In genomic region chr16:4640572-4641305, GRCh38 we compare ENCODE assay signal across 14 cellular contexts. TPM values are rescaled to one million over a fixed set of nuclear protein-coding genes. Genes with fewer than 3 reads are reported as not detected.
A peak's percentile ranks its signal among the peaks of the same experiment; 100 is the strongest.
DNase-seq lines count a peak whose midpoint lies in the region; ATAC-seq, FAIRE-seq and TF ChIP-seq lines count a peak whose summit lies in the region.
"Had no signal": no experiment of that assay in that cellular context is flagged by ENCODE, and none has a peak within 500 bp of the region (broad histone marks: within the 10 kb centered on the region; RNA-seq: fewer than 3 reads in every experiment).

No MANE protein-coding gene starts in this region.

- H3K36me3 ChIP-seq in BLaER1 (peaks cover 60% of the 10 kb centered on the region), GM23338 (ENCODE audit: insufficient read depth) (no peaks in the 10 kb centered on the region), H1 (ENCODE audit: control insufficient read depth in 2 of 4, insufficient read depth in 4 of 4, low read length in 3 of 4) (peaks cover 0 to 2% (median 0%) of the 10 kb centered on the region in 4 experiments; a peak in 2 of 8 replicates), neutrophil (peaks cover 39% of the 10 kb centered on the region)

- no peaks in the 10 kb centered on the region for H3K27me3 ChIP-seq in BLaER1
- no peaks in the 10 kb centered on the region for H3K27me3 ChIP-seq in GM23338 (ENCODE audit: insufficient read depth)
- no peaks in the 10 kb centered on the region; a peak in 1 of 7 replicates for H3K27me3 ChIP-seq in H1 (replicated peaks in 1 of 4; ENCODE audit: control insufficient read depth in 3 of 4, extremely low read depth in 1 of 4, insufficient read depth in 3 of 4, low read length in 3 of 4)
- H3K27me3 ChIP-seq in neutrophil: no peaks in the 10 kb centered on the region

- no peaks in the 10 kb centered on the region for H3K23me2 ChIP-seq in H1 (ENCODE audit: low read depth, low read length)

- no peaks in the 10 kb centered on the region; the same call in 1 of the 3 replicates for H3K36me3 Mint-ChIP-seq in GM23338 (ENCODE audit: low read depth)

- no peak for TF ChIP-seq POLR2A in H1 (IDR thresholded peaks at IDR 0.05; ENCODE audit: control extremely low read depth in 1 of 2, low read depth in 2 of 2, low read length in 2 of 2)

- no peak overlapping the region for H2AK5ac ChIP-seq in H1 (ENCODE audit: low read depth, low read length)

- H3K9ac ChIP-seq in BLaER1 (no peak overlapping the region), H1 (replicated peaks in 1 of 4; ENCODE audit: extremely low read depth in 1 of 4, low read depth in 3 of 4, low read length in 3 of 4) (no peak overlapping the region)

- peaks cover 21% of the 10 kb centered on the region for H3K79me1 ChIP-seq in H1 (ENCODE audit: low read depth, low read length)

- no peak overlapping the region for H3K4me3 ChIP-seq in BLaER1
- H3K4me3 ChIP-seq in GM23338: no peak overlapping the region
- no peak overlapping the region for H3K4me3 ChIP-seq in H1 (ENCODE audit: extremely low read depth in 1 of 4, insufficient read depth in 2 of 4, low read depth in 3 of 4, low read length in 4 of 4)
- H3K4me3 ChIP-seq in neutrophil (ENCODE audit: low read depth in 1 of 2, low read length in 1 of 2): no peak overlapping the region

- CTCF ChIA-PET in H1 (lab: Charles Lee; ENCODE audit: partially characterized antibody): interaction anchor here (0.6 to 5.3 kb wide), 6 partner anchors 10 to 59 kb away, joined by 3 to 18 read pairs (median 3); partner anchors contain the start of gene MGRN1

- 0 out of 2 replicates have a peak, but pooled peaks cover 2% of the 10 kb centered on the region for H3F3A ChIP-seq in GM23338 (replicated peaks; ENCODE audit: low read depth)

- H3K14ac ChIP-seq in H1 (ENCODE audit: insufficient read length): no peak overlapping the region

- no peak overlapping the region for H3K27ac ChIP-seq in BLaER1
- peak overlapping the region; percentile 74; the same call in 1 of the 2 replicates for H3K27ac ChIP-seq in GM23338 (ENCODE audit: low read depth)
- no peak overlapping the region for H3K27ac ChIP-seq in H1 (ENCODE audit: low read depth, low read length)
- peak overlapping the region; percentile 79 for H3K27ac ChIP-seq in neutrophil
- H3K27ac ChIP-seq: C4-2B, HL-60, WERI-Rb-1 had no signal

- H4K5ac ChIP-seq in H1 (ENCODE audit: insufficient read length, low read depth, low read length): no peak overlapping the region

- WGBS in H1 (ENCODE audit: extremely low coverage in 1 of 2, insufficient coverage in 1 of 2, insufficient read length in 1 of 2, insufficient replicate concordance in 2 of 2, low coverage in 1 of 2, low lambda C conversion rate in 2 of 2, missing lambda C conversion rate in 1 of 2), 2 experiments: 92% methylated on average over 18 of the region's 19 CpGs; no CpG with 5 or more reads in 1 of the 2 experiments

- H3K9me3 ChIP-seq in BLaER1 (no peaks in the 10 kb centered on the region), H1 (ENCODE audit: insufficient read depth in 2 of 2, low read depth in 1 of 2, low read length in 1 of 2) (no peaks in the 10 kb centered on the region), neutrophil (no peaks in the 10 kb centered on the region)

- H2BK20ac ChIP-seq in H1 (ENCODE audit: low read length): no peak overlapping the region

- DNase-seq in GM23338 (ENCODE audit: low spot score): no peak
- DNase-seq in H1 (ENCODE audit: low read depth in 1 of 2, low spot score in 2 of 2): no peak
- DNase-seq in midbrain (lab: John Stamatoyannopoulos, UW): no peak
- DNase-seq in HT-29 (ENCODE audit: low spot score): no peak
- DNase-seq in GM03348 (ENCODE audit: low spot score): no peak
- DNase-seq: dermis blood vessel endothelial cell; NCI-H2081; stimulated activated CD4-positive, alpha-beta T cell treated with anti-CD3 and anti-CD28 coated beads, Interleukin-1b, Interleukin-23, amount 100 ng/mL, for 48 hours; WERI-Rb-1 had no signal

- no peak overlapping the region; the same call in 1 of the 2 replicates for H2BK5ac ChIP-seq in H1 (ENCODE audit: low read depth, low read length)

- no peak overlapping the region for H3K4me3 Mint-ChIP-seq in GM23338

- no peak overlapping the region for H3K4ac ChIP-seq in H1 (replicated peaks; ENCODE audit: insufficient read length, low read depth, low read length)

- peaks cover 7% of the 10 kb centered on the region; the same call in 2 of the 3 replicates for H3K4me1 Mint-ChIP-seq in GM23338

- peaks cover 19% of the 10 kb centered on the region for H3K4me1 ChIP-seq in BLaER1
- H3K4me1 ChIP-seq in GM23338 (ENCODE audit: insufficient read depth): no peaks in the 10 kb centered on the region
- no peaks in the 10 kb centered on the region for H3K4me1 ChIP-seq in H1 (replicated peaks in 1 of 4; ENCODE audit: control insufficient read depth in 3 of 4, insufficient read depth in 4 of 4, low read length in 3 of 4)
- H3K4me1 ChIP-seq in neutrophil (ENCODE audit: control insufficient read depth in 1 of 2, insufficient read depth in 1 of 2, low read depth in 1 of 2, low read length in 1 of 2): peaks cover 44 to 47% of the 10 kb centered on the region in 2 experiments

- no peak overlapping the region for H3K18ac ChIP-seq in H1 (ENCODE audit: extremely low read depth, low read length)

- peaks cover 99% of the 10 kb centered on the region for H4K20me1 ChIP-seq in BLaER1
- H4K20me1 ChIP-seq in GM23338 (replicated peaks; ENCODE audit: insufficient read depth): peaks cover 4% of the 10 kb centered on the region
- H4K20me1 ChIP-seq in H1 (replicated peaks in 1 of 2; ENCODE audit: control insufficient read depth in 1 of 2, insufficient read depth in 2 of 2, low read length in 2 of 2): peaks cover 7 to 25% of the 10 kb centered on the region in 2 experiments

- TF ChIP-seq RAD21 in H1 (IDR thresholded peaks at IDR 0.05 in 1 of 2, conservative IDR thresholded peaks at IDR 0.05 in 1 of 2; ENCODE audit: low read depth in 2 of 2, low read length in 2 of 2): no peak

- no peak for TF ChIP-seq CTCF in GM23338 (conservative IDR thresholded peaks at IDR 0.05; ENCODE audit: low read depth in 2 of 2)
- no peak for TF ChIP-seq CTCF in H1 (IDR thresholded peaks at IDR 0.05; ENCODE audit: control extremely low read depth in 1 of 3, insufficient read depth in 1 of 3, low read depth in 1 of 3, low read length in 3 of 3)
- no peak for TF ChIP-seq CTCF in neutrophil (IDR thresholded peaks at IDR 0.05)

- POLR2A ChIA-PET in H1 (lab: Charles Lee; ENCODE audit: partially characterized antibody): no interaction called here

- H3K9me3 Mint-ChIP-seq in GM23338: no peaks in the 10 kb centered on the region

- no peak overlapping the region for H2BK15ac ChIP-seq in H1 (ENCODE audit: low read length)

- no peak for ATAC-seq in GM23338
- ATAC-seq in GM19035 (IDR thresholded peaks at IDR 0.05; ENCODE audit: unreplicated experiment): no peak

- FAIRE-seq in H1 (lab: Jason Lieb, UNC): no peak

- no peak overlapping the region for H2BK12ac ChIP-seq in H1 (ENCODE audit: low read depth, low read length)

- peak overlapping the region; percentile 21; the same call in 1 of the 2 replicates for H4K8ac ChIP-seq in H1 (ENCODE audit: extremely low read depth, insufficient read depth, low read length)

- H3K56ac ChIP-seq in H1 (replicated peaks; ENCODE audit: insufficient read length, low read depth, low read length): no peak overlapping the region

- no peak for TF ChIP-seq EP300 in H1 (IDR thresholded peaks at IDR 0.05; ENCODE audit: borderline replicate concordance in 1 of 2, low read depth in 2 of 2, low read length in 2 of 2)

- H3K79me2 ChIP-seq in GM23338 (replicated peaks; ENCODE audit: insufficient read depth) (peaks cover 92% of the 10 kb centered on the region), H1 (ENCODE audit: control insufficient read depth in 1 of 2, insufficient read depth in 2 of 2, low read length in 2 of 2) (peaks cover 0 to 87% of the 10 kb centered on the region in 2 experiments; a peak in 2 of 4 replicates)

- no peak overlapping the region for H3K23ac ChIP-seq in H1 (ENCODE audit: insufficient read length)

- H3K4me2 ChIP-seq in BLaER1 (0 out of 2 replicates have a peak overlapping the region, but pooled peaks have one; percentile 0), GM23338 (no peak overlapping the region), H1 (ENCODE audit: insufficient read depth in 1 of 2, low read depth in 2 of 2, low read length in 2 of 2) (no peak overlapping the region)

- H3K27ac Mint-ChIP-seq in GM23338: no peak overlapping the region

- no peaks in the 10 kb centered on the region for H3K9me2 ChIP-seq in GM23338 (ENCODE audit: insufficient read depth)

- H2BK120ac ChIP-seq in H1 (replicated peaks; ENCODE audit: low read depth, low read length): no peak overlapping the region

- no peak overlapping the region for H4K91ac ChIP-seq in H1 (replicated peaks; ENCODE audit: insufficient read length, low read length)

- H2AFZ ChIP-seq in GM23338 (no peak overlapping the region), H1 (ENCODE audit: low read length) (no peak overlapping the region)

- H3K27me3 Mint-ChIP-seq in GM23338 (ENCODE audit: insufficient read depth, low read depth, poor library complexity): peaks cover 10% of the 10 kb centered on the region

RNA-seq across cellular contexts. Expression of gene MGRN1, which starts 16.1 kb away (rescaled TPM):
- total RNA-seq in GM23338 (2014; rRNA removed; shearing (Covaris generic)): 54.6 and 71.8 TPM in 2 replicates
- polyA plus RNA-seq in GM23338 (2016; fragmentation: Nextera tagmentation; extraction: Ambion mirVana) (10.5 and 13.1 TPM in 2 replicates), H1 (2011; rRNA removed) (15.0 and 30.1 TPM in 2 replicates)
- total RNA-seq in H1 (2021; fragmentation: NEBNext Ultra II Directional; extraction: Animal tissue kit (Norgen Biotek cat#: 25700)): 79.4 and 82.3 TPM in 2 replicates
- polyA plus RNA-seq in H1 (2011; cell fraction: cytosol; rRNA removed): 12.4 TPM
- 33.9 TPM for polyA plus RNA-seq in H1 (2011; cell fraction: nucleus; rRNA removed)
- 39.5 to 72.9 TPM (median 65.4 TPM) in 4 replicates for polyA plus RNA-seq in H1 (2012, experiment 1 of 2)
- 52.0 TPM for polyA plus RNA-seq in H1 (2012, experiment 2 of 2)
- polyA plus RNA-seq in H1 (2013, experiment 1 of 2): 46.7 TPM
- polyA plus RNA-seq in H1 (2013, experiment 2 of 2): 47.1 TPM
- 17.9 and 22.6 TPM in 2 replicates for polyA minus RNA-seq in H1 (2011; rRNA and poly(A)+ RNA removed)
- 30.4 TPM for polyA minus RNA-seq in H1 (2011; cell fraction: cytosol; rRNA and poly(A)+ RNA removed)
- 30.7 TPM for polyA minus RNA-seq in H1 (2011; cell fraction: nucleus; rRNA and poly(A)+ RNA removed)
- 27.4 and 31.3 TPM in 2 replicates for total RNA-seq in HT-29 (2014; rRNA removed; shearing (Covaris generic))

RNA-seq across cellular contexts. Expression of gene UBALD1, which starts 26.1 kb away (rescaled TPM):
- 32.2 and 32.8 TPM in 2 replicates for total RNA-seq in GM23338 (2014; rRNA removed; shearing (Covaris generic))
- polyA plus RNA-seq in GM23338 (2016; fragmentation: Nextera tagmentation; extraction: Ambion mirVana) (20.7 and 23.9 TPM in 2 replicates), H1 (2011; rRNA removed) (28.6 and 48.9 TPM in 2 replicates)
- total RNA-seq in H1 (2021; fragmentation: NEBNext Ultra II Directional; extraction: Animal tissue kit (Norgen Biotek cat#: 25700)): 52.2 and 62.0 TPM in 2 replicates
- polyA plus RNA-seq in H1 (2011; cell fraction: cytosol; rRNA removed): 20.7 TPM
- 44.3 TPM for polyA plus RNA-seq in H1 (2011; cell fraction: nucleus; rRNA removed)
- polyA plus RNA-seq in H1 (2012, experiment 1 of 2): 31.3 to 45.9 TPM (median 41.7 TPM) in 4 replicates
- 25.4 TPM for polyA plus RNA-seq in H1 (2012, experiment 2 of 2)
- polyA plus RNA-seq in H1 (2013, experiment 1 of 2): 36.1 TPM
- 36.7 TPM for polyA plus RNA-seq in H1 (2013, experiment 2 of 2)
- polyA minus RNA-seq in H1 (2011; rRNA and poly(A)+ RNA removed): 3.9 and 5.5 TPM in 2 replicates
- 28.0 TPM for polyA minus RNA-seq in H1 (2011; cell fraction: cytosol; rRNA and poly(A)+ RNA removed)
- 45.1 TPM for polyA minus RNA-seq in H1 (2011; cell fraction: nucleus; rRNA and poly(A)+ RNA removed)
- 58.0 and 83.0 TPM in 2 replicates for total RNA-seq in HT-29 (2014; rRNA removed; shearing (Covaris generic))

RNA-seq across cellular contexts. Expression of gene NUDT16L1, which starts 52.6 kb away (rescaled TPM):
- total RNA-seq in GM23338 (2014; rRNA removed; shearing (Covaris generic)): 65.1 and 80.4 TPM in 2 replicates
- 37.1 and 39.0 TPM in 2 replicates for polyA plus RNA-seq in GM23338 (2016; fragmentation: Nextera tagmentation; extraction: Ambion mirVana)
- total RNA-seq in H1 (2021; fragmentation: NEBNext Ultra II Directional; extraction: Animal tissue kit (Norgen Biotek cat#: 25700)): 34.8 and 41.3 TPM in 2 replicates
- 77.3 and 112 TPM in 2 replicates for polyA plus RNA-seq in H1 (2011; rRNA removed)
- polyA plus RNA-seq in H1 (2011; cell fraction: cytosol; rRNA removed): 77.8 TPM
- polyA plus RNA-seq in H1 (2011; cell fraction: nucleus; rRNA removed): 64.0 TPM
- polyA plus RNA-seq in H1 (2012, experiment 1 of 2): 29.6 to 40.8 TPM (median 37.5 TPM) in 4 replicates
- 45.2 TPM for polyA plus RNA-seq in H1 (2012, experiment 2 of 2)
- polyA plus RNA-seq in H1 (2013, experiment 1 of 2): 21.6 TPM
- 20.8 TPM for polyA plus RNA-seq in H1 (2013, experiment 2 of 2)
- polyA minus RNA-seq in H1 (2011; rRNA and poly(A)+ RNA removed): 11.7 and 13.1 TPM in 2 replicates
- 23.3 TPM for polyA minus RNA-seq in H1 (2011; cell fraction: cytosol; rRNA and poly(A)+ RNA removed)
- polyA minus RNA-seq in H1 (2011; cell fraction: nucleus; rRNA and poly(A)+ RNA removed): 22.2 TPM
- total RNA-seq in HT-29 (2014; rRNA removed; shearing (Covaris generic)): 81.9 and 82.4 TPM in 2 replicates

Comparison
In these comparisons a context has a peak if more than half of its experiments do, and no peak if none do; other contexts are left out.
1. H3K27ac ChIP-seq: peak in GM23338 (single experiment) and neutrophil (single experiment); none in BLaER1 (single experiment) and H1 (single experiment).